9 cellular contexts compared by ENCODE assay signal in the genomic region with DNA sequence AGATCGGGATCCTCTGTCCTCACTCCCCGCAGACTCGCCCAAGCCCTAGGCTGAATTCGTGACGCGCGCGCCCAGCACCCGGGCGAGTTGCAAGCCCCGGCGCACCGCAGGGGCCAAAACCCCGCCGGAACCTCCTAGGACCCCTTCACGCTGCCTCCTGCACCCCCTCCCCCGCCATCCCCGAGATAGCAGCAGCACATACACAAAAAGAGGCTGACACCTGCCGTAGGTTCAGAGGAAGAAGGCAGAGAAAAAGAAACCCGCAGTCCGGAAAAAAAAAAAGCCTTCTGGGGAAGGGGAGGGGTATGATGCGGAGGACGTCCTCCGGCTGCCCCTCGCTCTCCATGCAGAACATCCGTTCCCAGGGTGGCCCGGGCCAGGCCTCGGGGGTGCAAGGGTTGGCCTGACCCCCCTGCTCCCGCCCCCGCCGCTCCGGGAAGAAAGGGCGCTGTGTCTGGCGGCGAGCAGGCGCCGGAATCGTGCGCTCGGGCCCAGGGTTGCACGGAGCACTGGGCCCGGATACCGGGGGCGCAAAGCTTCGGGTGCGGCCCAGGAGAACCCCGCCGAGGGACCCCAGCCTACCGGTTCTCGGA. TPM values are rescaled to one million over a fixed set of nuclear protein-coding genes. Genes with fewer than 3 reads are reported as not detected.
DNase-seq lines count a peak whose midpoint lies in the region; ATAC-seq and TF ChIP-seq lines count a peak whose summit lies in the region.
"Had no signal": no experiment of that assay in that cellular context is flagged by ENCODE, and none has a peak within 500 bp of the region (broad histone marks: within the 10 kb centered on the region; RNA-seq: fewer than 3 reads in every experiment).

No MANE protein-coding gene starts in this region.

- H3K4me1 Mint-ChIP-seq in CD4-positive, alpha-beta T cell (ENCODE audit: low read depth), result peaks cover 4% of the 10 kb centered on the region

- H3K23ac ChIP-seq in neuronal stem cell (ENCODE audit: low read depth, low read length, poor library complexity), result peak overlapping the region; percentile 55

- no peak overlapping the region for H2AK5ac ChIP-seq in neuronal stem cell (ENCODE audit: low read depth, low read length)

- H3K9me3 ChIP-seq in CD4-positive, alpha-beta T cell (ENCODE audit: control insufficient read depth, low read length), result no peaks in the 10 kb centered on the region
- no peaks in the 10 kb centered on the region for H3K9me3 ChIP-seq in neuronal stem cell (replicated peaks in 1 of 2; ENCODE audit: control insufficient read depth in 2 of 2, insufficient read depth in 1 of 2, low read depth in 1 of 2, low read length in 2 of 2)

- ATAC-seq in CD4-positive, alpha-beta T cell (ENCODE audit: poor library complexity), result no peak
- no peak for ATAC-seq in HG02884 (IDR thresholded peaks at IDR 0.05; ENCODE audit: unreplicated experiment)
- no peak for ATAC-seq in HG03039 (IDR thresholded peaks at IDR 0.05; ENCODE audit: unreplicated experiment)

- no peak overlapping the region for H3K14ac ChIP-seq in neuronal stem cell (ENCODE audit: low read length)

- no peak overlapping the region for H4K91ac ChIP-seq in neuronal stem cell (ENCODE audit: low read depth, low read length, poor library complexity)

- H2BK12ac ChIP-seq in neuronal stem cell (ENCODE audit: low read length), result no peak overlapping the region

- H3K4me3 Mint-ChIP-seq in CD4-positive, alpha-beta T cell, result peak overlapping the region; percentile 63

- H3K9ac ChIP-seq in neuronal stem cell (ENCODE audit: low read depth, low read length, poor library complexity), result peak overlapping the region; percentile 91

- no peak overlapping the region for H2BK15ac ChIP-seq in neuronal stem cell (ENCODE audit: low read length)

- H3K18ac ChIP-seq in neuronal stem cell (ENCODE audit: low read length), result peak overlapping the region; percentile 76

- H3K27ac Mint-ChIP-seq in CD4-positive, alpha-beta T cell, result no peak overlapping the region

- no peak for TF ChIP-seq CTCF in CD4-positive, alpha-beta T cell (IDR thresholded peaks at IDR 0.05)
- TF ChIP-seq CTCF in foreskin fibroblast (IDR thresholded peaks at IDR 0.05; ENCODE audit: low read depth, low read length), result no peak

- peaks cover 0 to 4% of the 10 kb centered on the region in 2 donors for H3K4me1 ChIP-seq in neuronal stem cell (ENCODE audit: control insufficient read depth in 2 of 2, insufficient read depth in 1 of 2, low read depth in 1 of 2, low read length in 2 of 2)

- WGBS in neuronal stem cell (ENCODE audit: extremely low coverage in 2 of 2, insufficient read length in 2 of 2, insufficient replicate concordance in 1 of 2), 2 donors, result no CpG with 5 or more reads among the region's 50 CpGs

- H3K36me3 Mint-ChIP-seq in CD4-positive, alpha-beta T cell (ENCODE audit: low read depth), result no peaks in the 10 kb centered on the region

- H3K4ac ChIP-seq in neuronal stem cell (ENCODE audit: low read length), result no peak overlapping the region

- H3K27ac ChIP-seq in CD4-positive, alpha-beta T cell (ENCODE audit: low read depth, low read length), result no peak overlapping the region
- peak overlapping the region; percentile 80 for H3K27ac ChIP-seq in neuronal stem cell (replicated peaks; ENCODE audit: low read length)

- intact Hi-C loops in CD4-positive, alpha-beta T cell (cut with DNase I, micrococcal nuclease), result no loop called here

- no peaks in the 10 kb centered on the region for H3K36me3 ChIP-seq in neuronal stem cell (replicated peaks in 1 of 2; ENCODE audit: control insufficient read depth in 2 of 2, insufficient read depth in 2 of 2, low read length in 2 of 2)

- H3K4me3 ChIP-seq in foreskin fibroblast (ENCODE audit: low read depth in 1 of 2, low read length in 2 of 2), result peak overlapping the region; percentile 41 to 58
- H3K4me3 ChIP-seq in neuronal stem cell (ENCODE audit: low read length in 2 of 2), result peak overlapping the region; percentile 74 to 93

- peaks cover 23% of the 10 kb centered on the region for H3K27me3 Mint-ChIP-seq in CD4-positive, alpha-beta T cell

- no peaks in the 10 kb centered on the region for H3K9me3 Mint-ChIP-seq in CD4-positive, alpha-beta T cell

- no peak overlapping the region for H4K8ac ChIP-seq in neuronal stem cell (ENCODE audit: low read depth, low read length)

- peak overlapping the region; percentile 92 for H2AFZ ChIP-seq in neuronal stem cell (ENCODE audit: low read length)

- DNase-seq in CD4-positive, alpha-beta T cell, result no peak
- DNase-seq in NCI-H526 (lab: John Stamatoyannopoulos, UW) (peak; percentile 62 to 77), foreskin fibroblast (peak in 1 of 2 donors; percentile 23), neuronal stem cell (ENCODE audit: low spot score) (peak; percentile 33), NK-92 (lab: John Stamatoyannopoulos, UW; ENCODE audit: unreplicated experiment) (no peak), AML-193 (lab: John Stamatoyannopoulos, UW) (no peak)

- peak overlapping the region; percentile 5 for H2BK5ac ChIP-seq in neuronal stem cell (ENCODE audit: low read length)

- H3K4me2 ChIP-seq in neuronal stem cell (ENCODE audit: insufficient read depth, low read length, poor library complexity, severe bottlenecking), result peak overlapping the region; percentile 69

- CTCF ChIA-PET in CD4-positive, alpha-beta T cell (lab: Charles Lee), result no interaction called here

- no peak overlapping the region for H2BK120ac ChIP-seq in neuronal stem cell (ENCODE audit: low read depth, low read length)

- peaks cover 26% of the 10 kb centered on the region for H3K27me3 ChIP-seq in CD4-positive, alpha-beta T cell (ENCODE audit: control insufficient read depth, insufficient read depth, low read length)
- H3K27me3 ChIP-seq in neuronal stem cell (ENCODE audit: control insufficient read depth in 3 of 3, insufficient read depth in 3 of 3, low read depth in 1 of 3, low read length in 3 of 3), result no peaks in the 10 kb centered on the region

- POLR2A ChIA-PET in CD4-positive, alpha-beta T cell (lab: Charles Lee), result no interaction called here

- peaks cover 1% of the 10 kb centered on the region for H3K79me1 ChIP-seq in neuronal stem cell (ENCODE audit: low read depth, low read length)

RNA-seq across cellular contexts. Expression of a gene that starts 2.5 kb away (rescaled TPM):
- total RNA-seq in CD4-positive, alpha-beta T cell, result under 1 TPM; 0.08 to 0.11 TPM
- polyA plus RNA-seq in neuronal stem cell (2013, experiment 1 of 2), result 13.6 TPM
- polyA plus RNA-seq in neuronal stem cell (2013, experiment 2 of 2), result 14.0 TPM
- total RNA-seq: endothelial cell of umbilical vein had no signal

Comparison
In these comparisons a context has a peak if more than half of its experiments do, and no peak if none do; other contexts are left out.
1. DNase-seq: peak in NCI-H526 (2 of 2) and neuronal stem cell (single experiment); none in CD4-positive, alpha-beta T cell (0 of 10), NK-92 (single experiment) and AML-193 (0 of 2).